Comparison of ENCODE assay signal across 17 cellular contexts in genomic region chrX:20711366-20711765, GRCh38.
"Had no signal": no experiment of that assay in that cellular context is flagged by ENCODE, and none has a peak within 500 bp of the region (broad histone marks: within the 10 kb centered on the region; RNA-seq: fewer than 3 reads in every experiment).

No MANE protein-coding gene starts in this region.

- ATAC-seq: effector memory CD8-positive, alpha-beta T cell; left ventricle myocardium superior; stimulated activated naive CD8-positive, alpha-beta T cell treated with anti-CD3 and anti-CD28 coated beads, Interleukin-15, Interleukin-2, amounts not matched to agents 100 U/mL and 50 U/mL, for 24 hours had no signal

- DNase-seq: activated B cell treated with CpG ODN at 0.5 μM for 24 hours; activated CD4-positive, alpha-beta memory T cell treated with anti-CD3 and anti-CD28 coated beads for 36 hours; activated CD4-positive, alpha-beta T cell treated with anti-CD3 and anti-CD28 coated beads for 4 hours; activated gamma-delta T cell treated with Interleukin-2 at 50 U/mL for 16 hours; activated naive CD8-positive, alpha-beta T cell treated with anti-CD3 and anti-CD28 coated beads for 36 hours; activated T-cell treated with anti-CD3 and anti-CD28 coated beads for 4 hours; amniotic stem cell; effector memory CD8-positive, alpha-beta T cell; immature natural killer cell; kidney glomerular epithelial cell; left ventricle myocardium superior; nephron progenitor cell; occipital lobe; posterior cingulate gyrus; stimulated activated naive CD8-positive, alpha-beta T cell treated with anti-CD3 and anti-CD28 coated beads, Interleukin-15, Interleukin-2, amounts not matched to agents 100 U/mL and 50 U/mL, for 24 hours; tibial artery; uterus had no signal
